In the genomic region with DNA sequence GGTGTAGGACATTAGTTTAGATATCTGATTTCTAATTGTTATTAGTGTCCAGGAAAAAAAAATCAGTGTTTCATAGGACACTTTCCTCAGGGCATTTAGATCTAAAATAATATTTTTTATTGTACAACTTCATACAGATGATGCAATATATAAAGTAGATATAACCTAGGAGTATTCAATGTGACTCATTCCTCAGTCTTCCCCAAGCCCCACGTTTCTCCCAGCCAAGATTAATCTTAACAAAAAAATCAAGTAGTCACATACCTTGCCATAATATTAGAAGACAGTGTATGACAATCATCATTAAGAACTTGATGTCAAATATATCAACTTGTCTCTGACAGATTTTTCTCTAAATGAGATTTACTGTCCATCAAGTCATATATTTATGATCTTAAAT, we compare ENCODE assay signal across 24 cellular contexts. TPM values are rescaled to one million over a fixed set of nuclear protein-coding genes. Genes with fewer than 3 reads are reported as not detected.
A peak's percentile ranks its signal among the peaks of the same experiment; 100 is the strongest.
DNase-seq lines count a peak whose midpoint lies in the region; ATAC-seq, FAIRE-seq and TF ChIP-seq lines count a peak whose summit lies in the region.
"Had no signal": no experiment of that assay in that cellular context is flagged by ENCODE, and none has a peak within 500 bp of the region (broad histone marks: within the 10 kb centered on the region; RNA-seq: fewer than 3 reads in every experiment).

No MANE protein-coding gene starts in this region.

- H2AFZ ChIP-seq in astrocyte (ENCODE audit: low read depth, low read length) = no peak overlapping the region
- H2AFZ ChIP-seq: PC-9 had no signal

- H3K4me2 ChIP-seq in astrocyte (ENCODE audit: low read length) = no peak overlapping the region
- H3K4me2 ChIP-seq: BLaER1, PC-9, SK-N-SH had no signal

- H4K20me1 ChIP-seq in astrocyte (ENCODE audit: insufficient read depth, low read length) = no peaks in the 10 kb centered on the region
- H4K20me1 ChIP-seq: BLaER1 had no signal

- H3K9me3 ChIP-seq in astrocyte (ENCODE audit: insufficient read depth, low read depth, low read length) = no peaks in the 10 kb centered on the region
- H3K9me3 ChIP-seq: BLaER1, MG63, SK-N-SH had no signal

- no peak overlapping the region for H3K4me3 ChIP-seq in astrocyte (ENCODE audit: insufficient read depth, low read depth, low read length)
- no peak overlapping the region for H3K4me3 ChIP-seq in fibroblast of mammary gland (ENCODE audit: control insufficient read depth, low read depth, low read length)
- H3K4me3 ChIP-seq: BLaER1, MG63, PC-9 had no signal

- no peaks in the 10 kb centered on the region for H3K4me1 Mint-ChIP-seq in astrocyte (ENCODE audit: low read depth, unreplicated experiment)
- H3K4me1 Mint-ChIP-seq in activated CD8-positive, alpha-beta memory T cell treated with anti-CD3 and anti-CD28 coated beads, Interleukin-2, amount 10 ng/mL, durations not matched to agents 7 days and 5 days = no peaks in the 10 kb centered on the region

- no peak overlapping the region for H3K27ac ChIP-seq in astrocyte (ENCODE audit: low read depth, low read length)
- H3K27ac ChIP-seq: BLaER1, PC-9 had no signal

- H3K9me3 Mint-ChIP-seq in astrocyte (ENCODE audit: unreplicated experiment) = no peaks in the 10 kb centered on the region
- H3K9me3 Mint-ChIP-seq in activated CD8-positive, alpha-beta memory T cell treated with anti-CD3 and anti-CD28 coated beads, Interleukin-2, amount 10 ng/mL, durations not matched to agents 7 days and 5 days (ENCODE audit: low read depth) = peaks cover 2% of the 10 kb centered on the region
- H3K9me3 Mint-ChIP-seq: CD4-positive, alpha-beta T cell had no signal

- H3K36me3 Mint-ChIP-seq in astrocyte (ENCODE audit: low read depth, unreplicated experiment) = no peaks in the 10 kb centered on the region
- H3K36me3 Mint-ChIP-seq in activated CD8-positive, alpha-beta memory T cell treated with anti-CD3 and anti-CD28 coated beads, Interleukin-2, amount 10 ng/mL, durations not matched to agents 7 days and 5 days = no peaks in the 10 kb centered on the region

- H3K4me3 Mint-ChIP-seq in astrocyte (ENCODE audit: unreplicated experiment) = no peak overlapping the region
- H3K4me3 Mint-ChIP-seq in activated CD8-positive, alpha-beta memory T cell treated with anti-CD3 and anti-CD28 coated beads, Interleukin-2, amount 10 ng/mL, durations not matched to agents 7 days and 5 days = no peak overlapping the region
- H3K4me3 Mint-ChIP-seq: CD4-positive, alpha-beta T cell had no signal

- no peak overlapping the region for H3K27ac Mint-ChIP-seq in astrocyte (ENCODE audit: unreplicated experiment)
- H3K27ac Mint-ChIP-seq in activated CD8-positive, alpha-beta memory T cell treated with anti-CD3 and anti-CD28 coated beads, Interleukin-2, amount 10 ng/mL, durations not matched to agents 7 days and 5 days = no peak overlapping the region
- H3K27ac Mint-ChIP-seq: CD4-positive, alpha-beta T cell had no signal

- no peaks in the 10 kb centered on the region for H3K79me2 ChIP-seq in astrocyte (ENCODE audit: insufficient read depth, low read length)

- peak; percentile 40 for DNase-seq in HT1080 (ENCODE audit: low read depth)
- peak; percentile 5 for DNase-seq in astrocyte (ENCODE audit: low read depth)
- peak; percentile 5 for DNase-seq in fibroblast of mammary gland (ENCODE audit: low read depth)
- no peak for DNase-seq in activated CD8-positive, alpha-beta memory T cell treated with anti-CD3 and anti-CD28 coated beads, Interleukin-2, amount 10 ng/mL, durations not matched to agents 7 days and 5 days
- no peak for DNase-seq in SW480 (ENCODE audit: low spot score)
- DNase-seq: CD4-positive, alpha-beta T cell; COR-L47; DMS 273 treated with DMSO at 0.1 percent for 48 hours; Kasumi-1; MG63; NCI-H1436; NCI-H1930; NCI-H510A; NCI-H748 treated with DMSO at 0.1 percent for 48 hours; PC-9; RPMI8226; SHP77 treated with DMSO at 0.1 percent for 48 hours; SK-N-SH had no signal

- H3K4me1 ChIP-seq in astrocyte (ENCODE audit: insufficient read depth, low read length) = no peaks in the 10 kb centered on the region
- H3K4me1 ChIP-seq: BLaER1 had no signal

- no peak overlapping the region for H3K9ac ChIP-seq in astrocyte (ENCODE audit: low read length)
- H3K9ac ChIP-seq: BLaER1, SK-N-SH had no signal

- no peaks in the 10 kb centered on the region for H3K27me3 ChIP-seq in astrocyte (ENCODE audit: insufficient read depth, low read length)
- H3K27me3 ChIP-seq: BLaER1, MG63 had no signal

- no peaks in the 10 kb centered on the region for H3K36me3 ChIP-seq in astrocyte (ENCODE audit: insufficient read depth, low read length)
- H3K36me3 ChIP-seq: BLaER1, MG63 had no signal

- no peaks in the 10 kb centered on the region for H3K27me3 Mint-ChIP-seq in astrocyte (ENCODE audit: low read depth, unreplicated experiment)
- no peaks in the 10 kb centered on the region for H3K27me3 Mint-ChIP-seq in activated CD8-positive, alpha-beta memory T cell treated with anti-CD3 and anti-CD28 coated beads, Interleukin-2, amount 10 ng/mL, durations not matched to agents 7 days and 5 days

- CTCF ChIA-PET in activated CD8-positive, alpha-beta memory T cell treated with anti-CD3 and anti-CD28 coated beads, Interleukin-2, amount 10 ng/mL, durations not matched to agents 7 days and 5 days (lab: Charles Lee) = no interaction called here

- no peak for FAIRE-seq in astrocyte (lab: Jason Lieb, UNC)
- FAIRE-seq: GM12892, H1 had no signal

- TF ChIP-seq CTCF in astrocyte (IDR thresholded peaks at IDR 0.05; ENCODE audit: insufficient read depth, low read depth, low read length) = no peak
- no peak for TF ChIP-seq CTCF in fibroblast of mammary gland (conservative IDR thresholded peaks at IDR 0.05; ENCODE audit: control insufficient read depth, insufficient read depth, low read depth, low read length)

- no peak for ATAC-seq in activated CD8-positive, alpha-beta memory T cell treated with anti-CD3 and anti-CD28 coated beads, Interleukin-2, amount 10 ng/mL, durations not matched to agents 7 days and 5 days
- ATAC-seq in activated CD4-positive, CD25-positive, alpha-beta regulatory T cell treated with anti-CD3 and anti-CD28 coated beads, Interleukin-2, amount 50 U/mL, for 24 hours = no peak
- ATAC-seq in HG03460 (IDR thresholded peaks at IDR 0.05; ENCODE audit: unreplicated experiment) = no peak

RNA-seq across cellular contexts. Expression of a gene that starts 37.1 kb away (rescaled TPM):
- total RNA-seq in HT1080 (2014; rRNA removed; shearing (Covaris generic)) = 1.8 TPM in 2 replicates
- polyA plus RNA-seq in HT1080 (2015; cell fraction: cytosol; rRNA removed) = 0.12 and 0.15 TPM in 2 replicates
- polyA plus RNA-seq in HT1080 (2015; cell fraction: nucleus; rRNA removed) = 1.1 TPM in 2 replicates
- total RNA-seq in astrocyte = 0.59 and 1.3 TPM in 2 replicates
- not detected for total RNA-seq in activated CD8-positive, alpha-beta memory T cell treated with anti-CD3 and anti-CD28 coated beads, Interleukin-2, amount 10 ng/mL, durations not matched to agents 7 days and 5 days
- total RNA-seq: CD4-positive, alpha-beta T cell; G401; PC-9 had no signal
- polyA plus RNA-seq: SK-N-SH had no signal

Comparison
In these comparisons a context has a peak if more than half of its experiments do, and no peak if none do; other contexts are left out.
1. DNase-seq: peak in HT1080 (single experiment), astrocyte (single experiment) and fibroblast of mammary gland (single experiment); none in activated CD8-positive, alpha-beta memory T cell treated with anti-CD3 and anti-CD28 coated beads, Interleukin-2, amount 10 ng/mL, durations not matched to agents 7 days and 5 days (single experiment) and SW480 (single experiment).